Comparison of ENCODE assay signal across 24 cellular contexts in the genomic region with DNA sequence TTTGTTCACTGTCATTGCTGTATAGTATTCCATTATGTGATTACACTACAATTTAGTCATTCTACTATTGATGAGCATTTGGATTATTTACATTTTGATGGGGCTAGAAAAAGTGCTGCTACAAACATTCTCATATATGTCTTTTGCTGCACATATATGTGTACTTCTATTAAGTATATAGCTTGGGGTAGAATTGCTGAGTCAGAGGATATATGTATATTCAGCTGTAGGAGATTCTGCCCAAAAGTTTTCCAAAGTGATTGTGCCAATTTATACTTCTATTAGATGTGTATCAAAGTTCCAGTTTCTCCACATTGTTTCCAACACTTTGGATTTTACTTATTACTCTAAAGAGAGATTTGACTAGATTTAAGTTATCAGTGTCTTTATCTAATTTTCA.
DNase-seq lines count a peak whose midpoint lies in the region; ATAC-seq, FAIRE-seq and TF ChIP-seq lines count a peak whose summit lies in the region.
"Had no signal": no experiment of that assay in that cellular context is flagged by ENCODE, and none has a peak within 500 bp of the region (broad histone marks: within the 10 kb centered on the region; RNA-seq: fewer than 3 reads in every experiment).

No MANE protein-coding gene starts in this region.

- no peaks in the 10 kb centered on the region for H3K36me3 Mint-ChIP-seq in activated T-cell treated with anti-CD3 and anti-CD28 coated beads, Interleukin-2, amount 50 U/mL, for 4 hours (ENCODE audit: insufficient read depth)
- H3K36me3 Mint-ChIP-seq: CD14-positive monocyte; CD8-positive, alpha-beta memory T cell had no signal

- H3K36me3 ChIP-seq in OCI-LY7 (ENCODE audit: insufficient read depth, low read length) (no peaks in the 10 kb centered on the region), K562 (ENCODE audit: control insufficient read depth, insufficient read depth, low read length) (no peaks in the 10 kb centered on the region), pancreas (no peaks in the 10 kb centered on the region)
- H3K36me3 ChIP-seq: BE2C; BLaER1 treated with 17β-estradiol and CSF1 and Interleukin-3, amounts not matched to agents 10 nM and 100 nM had no signal

- H3K79me2 ChIP-seq in OCI-LY7 (ENCODE audit: insufficient read depth, low read depth, low read length) (no peaks in the 10 kb centered on the region), K562 (ENCODE audit: control insufficient read depth, insufficient read depth, low read length) (no peaks in the 10 kb centered on the region)

- no peak for FAIRE-seq in K562 (lab: Jason Lieb, UNC)
- FAIRE-seq in pancreas (lab: Jason Lieb, UNC): peak; percentile 63
- FAIRE-seq: D721Med, GM12891, GM18507, GM19239 had no signal

- no peak for DNase-seq in OCI-LY7 (ENCODE audit: low spot score)
- no peak for DNase-seq in K562 (ENCODE audit: extremely low read depth in 1 of 4, low spot score in 3 of 4)
- no peak for DNase-seq in pancreas
- no peak for DNase-seq in activated T-cell treated with anti-CD3 and anti-CD28 coated beads, Interleukin-2, amount 50 U/mL, for 4 hours
- no peak for DNase-seq in SHP77 treated with DMSO at 0.1 percent for 48 hours (lab: John Stamatoyannopoulos, UW)
- DNase-seq: ACHN; AML-193; BE2C; CD4-positive, alpha-beta T cell; CD8-positive, alpha-beta memory T cell; DMS 273 treated with DMSO at 0.1 percent for 48 hours; DMS53; DMS79 treated with DMSO at 0.1 percent for 48 hours; GF-D8; H9 had no signal

- H2AFZ ChIP-seq in OCI-LY7 (ENCODE audit: low read length) (no peak overlapping the region), K562 (ENCODE audit: low read depth, low read length) (no peak overlapping the region)
- H2AFZ ChIP-seq: GM23338 had no signal

- H4K20me1 ChIP-seq in OCI-LY7 (ENCODE audit: insufficient read depth, low read length): no peaks in the 10 kb centered on the region
- H4K20me1 ChIP-seq in K562 (replicated peaks; ENCODE audit: control insufficient read depth, insufficient read depth, low read length): no peaks in the 10 kb centered on the region
- H4K20me1 ChIP-seq: BLaER1 treated with 17β-estradiol and CSF1 and Interleukin-3, amounts not matched to agents 10 nM and 100 nM had no signal

- H3K4me2 ChIP-seq in OCI-LY7 (ENCODE audit: low read length): peak overlapping the region; percentile 18; the same call in 1 of the 2 replicates
- H3K4me2 ChIP-seq in K562 (ENCODE audit: insufficient read depth, low read length): no peak overlapping the region
- H3K4me2 ChIP-seq: BLaER1 treated with 17β-estradiol and CSF1 and Interleukin-3, amounts not matched to agents 10 nM and 100 nM; GM23338 had no signal

- TF ChIP-seq RAD21 in K562 (CRISPR knock-in tag; conservative IDR thresholded peaks at IDR 0.05 in 1 of 2, IDR thresholded peaks at IDR 0.05 in 1 of 2): no peak

- no peak for TF ChIP-seq POLR2A in K562 (conservative IDR thresholded peaks at IDR 0.05)

- intact Hi-C loops in OCI-LY7 (cut with micrococcal nuclease; ENCODE audit: unreplicated experiment): no loop called here
- intact Hi-C loops in K562 (cut with micrococcal nuclease): no loop called here
- intact Hi-C loops in pancreas (cut with DNase I): no loop called here

- no peaks in the 10 kb centered on the region for H3K27me3 ChIP-seq in K562 (ENCODE audit: control insufficient read depth in 2 of 2, insufficient read depth in 2 of 2, low read length in 2 of 2)
- H3K27me3 ChIP-seq in pancreas: no peaks in the 10 kb centered on the region
- H3K27me3 ChIP-seq: BE2C; BLaER1 treated with 17β-estradiol and CSF1 and Interleukin-3, amounts not matched to agents 10 nM and 100 nM had no signal

- no peak for TF ChIP-seq EP300 in K562 (IDR thresholded peaks at IDR 0.05; ENCODE audit: low read length)

- H3K9me3 ChIP-seq in OCI-LY7 (ENCODE audit: low read length) (no peaks in the 10 kb centered on the region), K562 (replicated peaks; ENCODE audit: control insufficient read depth, insufficient read depth, low read depth, low read length) (no peaks in the 10 kb centered on the region), pancreas (no peaks in the 10 kb centered on the region)
- H3K9me3 ChIP-seq: BE2C; BLaER1 treated with 17β-estradiol and CSF1 and Interleukin-3, amounts not matched to agents 10 nM and 100 nM had no signal

- POLR2A ChIA-PET in OCI-LY7 (lab: Charles Lee): no interaction called here
- POLR2A ChIA-PET in K562 (lab: Yijun Ruan, JAX): no interaction called here

- no peak overlapping the region for H3K4me3 Mint-ChIP-seq in activated T-cell treated with anti-CD3 and anti-CD28 coated beads, Interleukin-2, amount 50 U/mL, for 4 hours
- H3K4me3 Mint-ChIP-seq: CD14-positive monocyte; CD4-positive, alpha-beta T cell; CD8-positive, alpha-beta memory T cell; GM23338; H9 had no signal

- in situ Hi-C loops in K562 (cut with MboI): no loop called here

- H3K9me2 ChIP-seq in OCI-LY7 (ENCODE audit: insufficient read depth, low read length): no peaks in the 10 kb centered on the region

- BruUV-seq in OCI-LY7 (replicated peaks; lab: Mats Ljungman, UMichigan) (no TSS peak), K562 (replicated peaks; lab: Mats Ljungman, UMichigan) (no TSS peak)

- no peak for ATAC-seq in K562
- ATAC-seq in pancreas: no peak
- ATAC-seq in activated T-cell treated with anti-CD3 and anti-CD28 coated beads, Interleukin-2, amount 50 U/mL, for 4 hours: no peak
- ATAC-seq in GM19395 (IDR thresholded peaks at IDR 0.05; ENCODE audit: unreplicated experiment): no peak
- ATAC-seq: GM23338, HCT116 had no signal

- TF ChIP-seq CTCF in OCI-LY7 (conservative IDR thresholded peaks at IDR 0.05; ENCODE audit: low read length) (no peak), K562 (IDR thresholded peaks at IDR 0.05 in 2 of 3, conservative IDR thresholded peaks at IDR 0.05 in 1 of 3; ENCODE audit: insufficient read depth in 2 of 3, low read depth in 1 of 3, low read length in 3 of 3) (no peak), pancreas (IDR thresholded peaks at IDR 0.05) (no peak)

- no peak overlapping the region for H3K27ac ChIP-seq in OCI-LY7 (ENCODE audit: low read depth, low read length, poor library complexity, severe bottlenecking)
- no peak overlapping the region for H3K27ac ChIP-seq in K562 (ENCODE audit: extremely low read depth, low read depth, low read length)
- H3K27ac ChIP-seq in pancreas: no peak overlapping the region
- H3K27ac ChIP-seq: BLaER1 treated with 17β-estradiol and CSF1 and Interleukin-3, amounts not matched to agents 10 nM and 100 nM had no signal

- H3K9ac ChIP-seq in K562 (ENCODE audit: insufficient read depth in 1 of 2, low read depth in 2 of 2, low read length in 2 of 2): no peak overlapping the region
- H3K9ac ChIP-seq: BLaER1 treated with 17β-estradiol and CSF1 and Interleukin-3, amounts not matched to agents 10 nM and 100 nM had no signal

- no peaks in the 10 kb centered on the region for H3K9me3 Mint-ChIP-seq in activated T-cell treated with anti-CD3 and anti-CD28 coated beads, Interleukin-2, amount 50 U/mL, for 4 hours
- H3K9me3 Mint-ChIP-seq: CD4-positive, alpha-beta T cell; CD8-positive, alpha-beta memory T cell; GM23338; H9 had no signal

- H3K9me1 ChIP-seq in K562 (ENCODE audit: control insufficient read depth, insufficient read depth, low read length): no peaks in the 10 kb centered on the region

- CTCF ChIA-PET in OCI-LY7 (lab: Charles Lee; ENCODE audit: unreplicated experiment): no interaction called here
- CTCF ChIA-PET in K562 (lab: Yijun Ruan, JAX; ENCODE audit: low intra/inter-chr PET ratio): no interaction called here

- no peaks in the 10 kb centered on the region for H3K4me1 Mint-ChIP-seq in activated T-cell treated with anti-CD3 and anti-CD28 coated beads, Interleukin-2, amount 50 U/mL, for 4 hours (ENCODE audit: low read depth)
- H3K4me1 Mint-ChIP-seq: CD8-positive, alpha-beta memory T cell had no signal

- peaks cover 1% of the 10 kb centered on the region for H3K27me3 Mint-ChIP-seq in activated T-cell treated with anti-CD3 and anti-CD28 coated beads, Interleukin-2, amount 50 U/mL, for 4 hours (ENCODE audit: low read depth)
- H3K27me3 Mint-ChIP-seq: CD4-positive, alpha-beta T cell; CD8-positive, alpha-beta memory T cell had no signal

- no peak overlapping the region for H3K4me3 ChIP-seq in OCI-LY7 (ENCODE audit: low read depth, low read length, poor library complexity, severe bottlenecking)
- H3K4me3 ChIP-seq in K562: no peak overlapping the region
- no peak overlapping the region for H3K4me3 ChIP-seq in pancreas
- H3K4me3 ChIP-seq: BLaER1 treated with 17β-estradiol and CSF1 and Interleukin-3, amounts not matched to agents 10 nM and 100 nM; GM23338 had no signal

- H3K4me1 ChIP-seq in OCI-LY7 (ENCODE audit: insufficient read depth, low read length, poor library complexity, severe bottlenecking): peaks cover 14% of the 10 kb centered on the region
- H3K4me1 ChIP-seq in K562 (replicated peaks in 1 of 2; ENCODE audit: control insufficient read depth in 2 of 2, insufficient read depth in 2 of 2, low read length in 2 of 2): no peaks in the 10 kb centered on the region
- H3K4me1 ChIP-seq in pancreas: peaks cover 26 to 30% (median 28%) of the 10 kb centered on the region in 3 donors

TF ChIP-seq in K562, 482 proteins besides CTCF, POLR2A, EP300 and RAD21 (continues in another document):
- TF ChIP-seq HCFC1 (IDR thresholded peaks at IDR 0.05; ENCODE audit: low read depth, low read length) (no peak), ZNF316 (IDR thresholded peaks at IDR 0.05) (peak; percentile 41; the same call in 1 of the 2 replicates), PTRF (tag; IDR thresholded peaks at IDR 0.05) (no peak), HDAC8 (tag; IDR thresholded peaks at IDR 0.05) (no peak), MAFK (IDR thresholded peaks at IDR 0.05; ENCODE audit: low read length) (peak; percentile 39)
